17 cellular contexts compared by ENCODE assay signal in the genomic region with DNA sequence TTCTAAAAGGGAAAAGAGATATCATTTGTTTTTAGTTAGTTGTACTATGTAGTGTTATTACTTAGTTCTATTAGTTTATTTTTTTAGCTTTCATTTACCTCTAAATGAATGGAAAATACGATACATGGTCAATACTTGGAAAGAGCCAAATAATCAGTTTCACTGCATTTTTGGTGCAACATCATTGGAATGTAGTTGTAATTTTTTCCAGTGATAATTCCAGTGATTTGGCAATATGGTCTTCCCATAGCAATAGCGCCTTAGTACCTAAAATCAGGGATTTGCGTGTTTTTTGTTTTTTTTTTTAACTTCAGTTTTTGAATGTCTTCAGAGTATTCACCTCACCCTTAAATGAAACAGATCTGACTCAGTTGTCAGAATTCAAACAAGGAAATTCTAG. TPM values are rescaled to one million over a fixed set of nuclear protein-coding genes. Genes with fewer than 3 reads are reported as not detected.
DNase-seq lines count a peak whose midpoint lies in the region; ATAC-seq and TF ChIP-seq lines count a peak whose summit lies in the region.
"Had no signal": no experiment of that assay in that cellular context is flagged by ENCODE, and none has a peak within 500 bp of the region (broad histone marks: within the 10 kb centered on the region; RNA-seq: fewer than 3 reads in every experiment).

No MANE protein-coding gene starts in this region.

- POLR2A ChIA-PET in CD8-positive, alpha-beta memory T cell (lab: Charles Lee) = interaction anchor here (0.6 to 2.4 kb wide), 8 partner anchors 12 to 809 kb away, joined by 3 to 16 read pairs (median 4); no protein-coding TSS in a partner anchor

- DNase-seq in CD14-positive monocyte (ENCODE audit: low spot score) (no peak), memory B cell (ENCODE audit: low spot score in 2 of 2) (no peak), DMS79 (lab: John Stamatoyannopoulos, UW) (no peak), SKM-1 treated with dmso at 0.1 percent for 144 hours (lab: John Stamatoyannopoulos, UW; ENCODE audit: unreplicated experiment) (no peak), H7 (no peak), kidney glomerular epithelial cell (lab: John Stamatoyannopoulos, UW) (no peak)
- no peak for DNase-seq in CD8-positive, alpha-beta memory T cell
- DNase-seq: activated CD4-positive, CD25-positive, alpha-beta regulatory T cell treated with anti-CD3 and anti-CD28 coated beads, Interleukin-2, amount 50 U/mL, for 72 hours; cerebellar nuclear complex; Karpas-422; NCI-H1092; NCI-H2081 treated with DMSO at 0.1 percent for 48 hours; NCI-H524 treated with DMSO at 0.1 percent for 48 hours; stimulated activated CD4-positive, alpha-beta T cell treated with anti-CD3 and anti-CD28 coated beads, Interleukin-12 subunit alpha, Interleukin-12 subunit beta, amount 100 ng/mL, for 4 hours; thyroid gland had no signal

- H3K27ac Mint-ChIP-seq in CD14-positive monocyte (peak overlapping the region; percentile 76 to 89 (median 85)), memory B cell (peak overlapping the region; percentile 80)
- H3K27ac Mint-ChIP-seq in CD8-positive, alpha-beta memory T cell = peak overlapping the region in 7 of 8 donors; percentile 58 to 94 (median 86)
- H3K27ac Mint-ChIP-seq in activated naive CD8-positive, alpha-beta T cell = peak overlapping the region; percentile 70

- H3K36me3 Mint-ChIP-seq in CD14-positive monocyte = peaks cover 19 to 42% of the 10 kb centered on the region in 2 donors
- peaks cover 0 to 34% (median 13%) of the 10 kb centered on the region in 3 donors for H3K36me3 Mint-ChIP-seq in CD8-positive, alpha-beta memory T cell
- peaks cover 20% of the 10 kb centered on the region for H3K36me3 Mint-ChIP-seq in activated naive CD8-positive, alpha-beta T cell
- H3K36me3 Mint-ChIP-seq in memory B cell = peaks cover 8% of the 10 kb centered on the region

- intact Hi-C loops in CD14-positive monocyte (cut with micrococcal nuclease) = loop anchor here (5.0 kb wide), 2 partner anchors 39 to 46 kb away; a partner anchor contains a TSS

- no peaks in the 10 kb centered on the region for H3K27me3 ChIP-seq in CD8-positive, alpha-beta memory T cell (ENCODE audit: insufficient read depth, low read length, poor library complexity, severe bottlenecking)
- no peaks in the 10 kb centered on the region for H3K27me3 ChIP-seq in H7 (ENCODE audit: control insufficient read depth, insufficient read depth, low read length)
- H3K27me3 ChIP-seq: thyroid gland had no signal

- H3K4me3 ChIP-seq in CD8-positive, alpha-beta memory T cell (ENCODE audit: low read length) = no peak overlapping the region
- H3K4me3 ChIP-seq in H7 (ENCODE audit: insufficient read depth, low read depth, low read length) = no peak overlapping the region
- H3K4me3 ChIP-seq: thyroid gland had no signal

- H3K27me3 Mint-ChIP-seq in CD14-positive monocyte (ENCODE audit: low read depth in 3 of 3) (no peaks in the 10 kb centered on the region), memory B cell (no peaks in the 10 kb centered on the region)
- H3K27me3 Mint-ChIP-seq in CD8-positive, alpha-beta memory T cell = no peaks in the 10 kb centered on the region
- H3K27me3 Mint-ChIP-seq in activated naive CD8-positive, alpha-beta T cell = no peaks in the 10 kb centered on the region

- no peak overlapping the region for H3K27ac ChIP-seq in CD8-positive, alpha-beta memory T cell (ENCODE audit: low read depth, low read length)
- H3K27ac ChIP-seq: thyroid gland had no signal

- no peaks in the 10 kb centered on the region for H3K9me3 ChIP-seq in CD8-positive, alpha-beta memory T cell (ENCODE audit: low read length)
- H3K9me3 ChIP-seq: thyroid gland had no signal

- no peak for TF ChIP-seq CTCF in CD14-positive monocyte (IDR thresholded peaks at IDR 0.05)

- peaks cover 47% of the 10 kb centered on the region for H3K4me1 ChIP-seq in CD8-positive, alpha-beta memory T cell (ENCODE audit: insufficient read depth, low read length)

- H3K4me1 Mint-ChIP-seq in CD14-positive monocyte = peaks cover 79% of the 10 kb centered on the region
- peaks cover 73 to 87% (median 82%) of the 10 kb centered on the region in 3 donors for H3K4me1 Mint-ChIP-seq in CD8-positive, alpha-beta memory T cell
- peaks cover 81% of the 10 kb centered on the region for H3K4me1 Mint-ChIP-seq in activated naive CD8-positive, alpha-beta T cell (ENCODE audit: low read depth)
- peaks cover 32% of the 10 kb centered on the region for H3K4me1 Mint-ChIP-seq in memory B cell

- H3K9me3 Mint-ChIP-seq in CD14-positive monocyte (no peaks in the 10 kb centered on the region), memory B cell (no peaks in the 10 kb centered on the region)
- no peaks in the 10 kb centered on the region for H3K9me3 Mint-ChIP-seq in CD8-positive, alpha-beta memory T cell
- H3K9me3 Mint-ChIP-seq in activated naive CD8-positive, alpha-beta T cell (ENCODE audit: low read depth) = no peaks in the 10 kb centered on the region

- CTCF ChIA-PET in CD8-positive, alpha-beta memory T cell (lab: Charles Lee) = interaction anchor here (1.3 to 3.8 kb wide), 4 partner anchors 35 to 74 kb away, joined by 4 to 13 read pairs (median 5); a partner anchor contains a TSS

- no peaks in the 10 kb centered on the region for H3K36me3 ChIP-seq in CD8-positive, alpha-beta memory T cell (ENCODE audit: insufficient read depth, low read length)
- no peaks in the 10 kb centered on the region for H3K36me3 ChIP-seq in H7 (replicated peaks; ENCODE audit: control insufficient read depth, insufficient read depth, low read length)
- H3K36me3 ChIP-seq: thyroid gland had no signal

- no peak for ATAC-seq in memory B cell (ENCODE audit: low read depth)
- ATAC-seq: Right ventricle myocardium inferior had no signal

- no peak overlapping the region for H3K4me3 Mint-ChIP-seq in CD14-positive monocyte
- H3K4me3 Mint-ChIP-seq in CD8-positive, alpha-beta memory T cell = peak overlapping the region in 4 of 7 donors; percentile 29 to 68 (median 34)
- H3K4me3 Mint-ChIP-seq in activated naive CD8-positive, alpha-beta T cell = peak overlapping the region; percentile 24
- H3K4me3 Mint-ChIP-seq in memory B cell = no peak overlapping the region

RNA-seq across cellular contexts. Expression of a gene that starts 41.8 kb away (rescaled TPM):
- 10 to 100 TPM; 58.9 to 77.3 TPM for polyA plus RNA-seq in CD14-positive monocyte
- 100 to 1,000 TPM; 165 to 169 TPM for total RNA-seq in CD8-positive, alpha-beta memory T cell
- polyA plus RNA-seq in CD8-positive, alpha-beta memory T cell = 52.9 TPM
- 27.2 and 31.2 TPM in 2 replicates for total RNA-seq in H7 (2014; rRNA removed; shearing (Covaris generic))

RNA-seq across cellular contexts. Expression of a gene that starts 46.2 kb away (rescaled TPM):
- polyA plus RNA-seq in CD14-positive monocyte = 10 to 100 TPM; 54.8 to 57.1 TPM
- 1 to 10 TPM; 6.7 to 9.2 TPM for total RNA-seq in CD8-positive, alpha-beta memory T cell
- 13.1 TPM for polyA plus RNA-seq in CD8-positive, alpha-beta memory T cell
- 5.8 and 7.1 TPM in 2 replicates for total RNA-seq in H7 (2014; rRNA removed; shearing (Covaris generic))

Comparison
In these comparisons a context has a peak if more than half of its experiments do, and no peak if none do; other contexts are left out.
1. H3K4me3 Mint-ChIP-seq: peak in CD8-positive, alpha-beta memory T cell (4 of 7) and activated naive CD8-positive, alpha-beta T cell (single experiment); none in CD14-positive monocyte (0 of 2) and memory B cell (single experiment).
2. Peak in every context shown above with its lines, with median percentiles within 50 percentile points of each other: H3K27ac Mint-ChIP-seq.